Comparison of ENCODE assay signal across 10 cellular contexts in genomic region chr6:111485316-111485715, GRCh38. TPM values are rescaled to one million over a fixed set of nuclear protein-coding genes. Genes with fewer than 3 reads are reported as not detected.
DNase-seq lines count a peak whose midpoint lies in the region; ATAC-seq, FAIRE-seq and TF ChIP-seq lines count a peak whose summit lies in the region.
"Had no signal": no experiment of that assay in that cellular context is flagged by ENCODE, and none has a peak within 500 bp of the region (broad histone marks: within the 10 kb centered on the region; RNA-seq: fewer than 3 reads in every experiment).

No MANE protein-coding gene starts in this region.

- H3K4me3 Mint-ChIP-seq in activated T-cell treated with anti-CD3 and anti-CD28 coated beads, Interleukin-2, amount 50 U/mL, for 24 hours, result peak overlapping the region; percentile 92
- H3K4me3 Mint-ChIP-seq in WTC11, result peak overlapping the region; percentile 48

- peaks cover 24% of the 10 kb centered on the region for H3K79me1 ChIP-seq in trophoblast cell (ENCODE audit: low read length)

- peaks cover 19% of the 10 kb centered on the region; the same call in 1 of the 2 replicates for H3K4me1 ChIP-seq in iPS-20b (ENCODE audit: insufficient read depth, low read length)
- H3K4me1 ChIP-seq in stomach, result peaks cover 5 to 57% (median 28%) of the 10 kb centered on the region in 4 donors
- no peaks in the 10 kb centered on the region for H3K4me1 ChIP-seq in trophoblast cell (ENCODE audit: control insufficient read depth in 1 of 2, insufficient read depth in 2 of 2, low read length in 2 of 2)

- H3K4me2 ChIP-seq in trophoblast cell (ENCODE audit: low read length), result no peak overlapping the region

- H3K79me2 ChIP-seq in trophoblast cell (ENCODE audit: control insufficient read depth, insufficient read depth, low read length, poor library complexity), result peaks cover 18% of the 10 kb centered on the region

- POLR2A ChIA-PET in WTC11 (lab: Charles Lee), result no interaction called here

- peak overlapping the region; percentile 80 for H3K27ac Mint-ChIP-seq in activated T-cell treated with anti-CD3 and anti-CD28 coated beads, Interleukin-2, amount 50 U/mL, for 24 hours
- H3K27ac Mint-ChIP-seq in WTC11, result no peak overlapping the region

- no peak for TF ChIP-seq POLR2A in stomach (IDR thresholded peaks at IDR 0.05)
- no peak for TF ChIP-seq POLR2A in GM12891 (IDR thresholded peaks at IDR 0.05; ENCODE audit: low read depth, low read length)

- ATAC-seq in WTC11, result no peak
- no peak for ATAC-seq in esophagus mucosa

- CTCF ChIA-PET in WTC11 (lab: Charles Lee), result interaction anchor here (0.6 to 1.3 kb wide), 3 partner anchors 120 to 226 kb away, joined by 3 read pairs; partner anchors contain the start of gene TRAF3IP2

- no peak overlapping the region for H3K27ac ChIP-seq in iPS-20b (ENCODE audit: low read length)
- peak overlapping the region in 4 of 5 donors; percentile 99 to 100 (median 100) for H3K27ac ChIP-seq in stomach
- no peak overlapping the region for H3K27ac ChIP-seq in trophoblast cell (ENCODE audit: low read depth, low read length)

- H4K91ac ChIP-seq in trophoblast cell (ENCODE audit: low read depth, low read length), result no peak overlapping the region

- no peaks in the 10 kb centered on the region for H3K27me3 Mint-ChIP-seq in activated T-cell treated with anti-CD3 and anti-CD28 coated beads, Interleukin-2, amount 50 U/mL, for 24 hours
- H3K27me3 Mint-ChIP-seq in WTC11 (ENCODE audit: low read depth), result peaks cover 19% of the 10 kb centered on the region

- peaks cover 47% of the 10 kb centered on the region for H3K36me3 Mint-ChIP-seq in activated T-cell treated with anti-CD3 and anti-CD28 coated beads, Interleukin-2, amount 50 U/mL, for 24 hours (ENCODE audit: low read depth)
- peaks cover 21% of the 10 kb centered on the region for H3K36me3 Mint-ChIP-seq in WTC11

- H2BK120ac ChIP-seq in trophoblast cell (ENCODE audit: insufficient read depth, low read length, poor library complexity), result no peak overlapping the region

- TF ChIP-seq CTCF in WTC11 (IDR thresholded peaks at IDR 0.05) (no peak), stomach (IDR thresholded peaks at IDR 0.05) (no peak)

- H3K9me3 ChIP-seq in iPS-20b (ENCODE audit: insufficient read depth, low read depth, low read length) (0 out of 2 replicates have a peak, but pooled peaks cover 4% of the 10 kb centered on the region), stomach (no peaks in the 10 kb centered on the region), trophoblast cell (ENCODE audit: insufficient read depth, low read depth, low read length) (no peaks in the 10 kb centered on the region)

- H4K8ac ChIP-seq in trophoblast cell (ENCODE audit: low read depth, low read length), result no peak overlapping the region

- no peaks in the 10 kb centered on the region for H3K9me3 Mint-ChIP-seq in activated T-cell treated with anti-CD3 and anti-CD28 coated beads, Interleukin-2, amount 50 U/mL, for 24 hours
- H3K9me3 Mint-ChIP-seq in WTC11, result peaks cover 8% of the 10 kb centered on the region

- H3K9ac ChIP-seq in iPS-20b (ENCODE audit: low read depth, low read length) (no peak overlapping the region), trophoblast cell (ENCODE audit: low read length) (no peak overlapping the region)

- no peak for FAIRE-seq in GM12891 (lab: Jason Lieb, UNC)

- no peak overlapping the region for H4K12ac ChIP-seq in trophoblast cell (ENCODE audit: low read depth, low read length)

- H3K36me3 ChIP-seq in iPS-20b (ENCODE audit: insufficient read depth, low read depth, low read length) (peaks cover 15% of the 10 kb centered on the region; the same call in 1 of the 2 replicates), stomach (peaks cover 0 to 9% (median 3%) of the 10 kb centered on the region in 4 donors), trophoblast cell (ENCODE audit: control insufficient read depth in 1 of 2, insufficient read depth in 2 of 2, low read length in 2 of 2) (no peaks in the 10 kb centered on the region)

- H3K27me3 ChIP-seq in iPS-20b (ENCODE audit: insufficient read depth, low read length), result peaks cover 20% of the 10 kb centered on the region
- H3K27me3 ChIP-seq in stomach, result no peaks in the 10 kb centered on the region
- H3K27me3 ChIP-seq in trophoblast cell (ENCODE audit: insufficient read depth, low read length), result no peaks in the 10 kb centered on the region

- H2BK5ac ChIP-seq in trophoblast cell (ENCODE audit: low read depth, low read length, poor library complexity), result no peak overlapping the region

- no peak for DNase-seq in activated T-cell treated with anti-CD3 and anti-CD28 coated beads, Interleukin-2, amount 50 U/mL, for 24 hours
- DNase-seq in activated T-cell treated with anti-CD3 and anti-CD28 coated beads, Interleukin-2, amount 50 U/mL, for 48 hours, result no peak
- no peak for DNase-seq in WTC11 (ENCODE audit: low spot score)
- DNase-seq in stomach, result no peak
- DNase-seq in trophoblast cell, result no peak
- no peak for DNase-seq in GM12891 (ENCODE audit: insufficient read length, low spot score)
- DNase-seq: central memory CD4-positive, alpha-beta T cell; NCI-H1436 treated with DMSO at 0.1 percent for 48 hours had no signal

- no peak overlapping the region for H3K23ac ChIP-seq in trophoblast cell (ENCODE audit: low read length)

- 54 to 80% (median 59%) methylated on average over 1 of the region's 1 CpG for WGBS in stomach, 5 donors
- WGBS in trophoblast cell (ENCODE audit: extremely low coverage, insufficient coverage, insufficient read length), result no CpG with 5 or more reads among the region's 1 CpG

- peaks cover 51% of the 10 kb centered on the region for H3K4me1 Mint-ChIP-seq in activated T-cell treated with anti-CD3 and anti-CD28 coated beads, Interleukin-2, amount 50 U/mL, for 24 hours (ENCODE audit: low read depth)
- peaks cover 33% of the 10 kb centered on the region for H3K4me1 Mint-ChIP-seq in WTC11

- H3K4ac ChIP-seq in trophoblast cell (ENCODE audit: low read depth, low read length), result no peak overlapping the region

- H3K14ac ChIP-seq in trophoblast cell (ENCODE audit: low read length), result no peak overlapping the region

- H2BK12ac ChIP-seq in trophoblast cell (ENCODE audit: low read length), result no peak overlapping the region

- no peak overlapping the region for H3K18ac ChIP-seq in trophoblast cell (ENCODE audit: low read length)

- no peak for TF ChIP-seq EP300 in stomach (IDR thresholded peaks at IDR 0.05)

- H3K4me3 ChIP-seq in iPS-20b (ENCODE audit: low read length) (peak overlapping the region; percentile 92; the same call in 1 of the 2 replicates), stomach (no peak overlapping the region), trophoblast cell (ENCODE audit: low read depth, low read length) (no peak overlapping the region)

- no peak overlapping the region for H2AFZ ChIP-seq in trophoblast cell (ENCODE audit: insufficient read depth, low read length, poor library complexity)

- no peak overlapping the region for H2AK5ac ChIP-seq in trophoblast cell (ENCODE audit: low read length)

- intact Hi-C loops in stomach (cut with DNase I; ENCODE audit: low total_unique reads), result no loop called here

TF ChIP-seq in WTC11, 78 proteins besides CTCF, POLR2A, EP300 and RAD21:
- TF ChIP-seq, protein P1, sequence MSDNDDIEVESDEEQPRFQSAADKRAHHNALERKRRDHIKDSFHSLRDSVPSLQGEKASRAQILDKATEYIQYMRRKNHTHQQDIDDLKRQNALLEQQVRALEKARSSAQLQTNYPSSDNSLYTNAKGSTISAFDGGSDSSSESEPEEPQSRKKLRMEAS (CRISPR knock-in tag; IDR thresholded peaks at IDR 0.05), result no peak
- TF ChIP-seq ATF1 (CRISPR knock-in tag; IDR thresholded peaks at IDR 0.05), result no peak
- TF ChIP-seq TEAD4 (CRISPR knock-in tag; IDR thresholded peaks at IDR 0.05), result no peak
- TF ChIP-seq NFATC4 (CRISPR knock-in tag; IDR thresholded peaks at IDR 0.05), result no peak
- no peak for TF ChIP-seq FOXP1 (CRISPR knock-in tag; IDR thresholded peaks at IDR 0.05; ENCODE audit: borderline replicate concordance)

TF ChIP-seq in GM12891, 5 proteins besides CTCF, POLR2A, EP300 and RAD21:
- no peak for TF ChIP-seq SPI1 (IDR thresholded peaks at IDR 0.05; ENCODE audit: low read depth, low read length)
- TF ChIP-seq POLR2AphosphoS5 (IDR thresholded peaks at IDR 0.05; ENCODE audit: low read depth, low read length), result no peak
- no peak for TF ChIP-seq TAF1 (IDR thresholded peaks at IDR 0.05; ENCODE audit: low read depth, low read length)
- TF ChIP-seq PAX5 (IDR thresholded peaks at IDR 0.05; ENCODE audit: insufficient read depth, low read length, severe bottlenecking), result no peak
- no peak for TF ChIP-seq POU2F2 (IDR thresholded peaks at IDR 0.05; ENCODE audit: low read depth, low read length)

RNA-seq across cellular contexts. Expression of gene REV3L, which starts 2.3 kb away (rescaled TPM):
- total RNA-seq in WTC11 (2021) (5.0 to 5.7 TPM (median 5.2 TPM) in 3 replicates), stomach (100 to 1,000 TPM in 3 of 5 donors, 10 to 100 TPM in 2; 11.9 to 170 (median 103) TPM), esophagus mucosa (17.7 TPM)
- polyA plus RNA-seq in stomach, result 10 to 100 TPM in 1 of 3 donors, 1 to 10 TPM in 2; 9.0 to 14.4 (median 9.4) TPM
- 8.7 TPM in 2 replicates for polyA plus RNA-seq in trophoblast cell (2013)
- polyA plus RNA-seq in GM12891 (2012; ENCODE audit: low read depth, missing spikeins), result 5.7 TPM

Comparison
In these comparisons a context has a peak if more than half of its experiments do, and no peak if none do; other contexts are left out.
1. H3K27ac ChIP-seq: peak in stomach (4 of 5); none in iPS-20b (single experiment) and trophoblast cell (single experiment).